ENCODE assay signal across 14 cellular contexts in the genomic region with DNA sequence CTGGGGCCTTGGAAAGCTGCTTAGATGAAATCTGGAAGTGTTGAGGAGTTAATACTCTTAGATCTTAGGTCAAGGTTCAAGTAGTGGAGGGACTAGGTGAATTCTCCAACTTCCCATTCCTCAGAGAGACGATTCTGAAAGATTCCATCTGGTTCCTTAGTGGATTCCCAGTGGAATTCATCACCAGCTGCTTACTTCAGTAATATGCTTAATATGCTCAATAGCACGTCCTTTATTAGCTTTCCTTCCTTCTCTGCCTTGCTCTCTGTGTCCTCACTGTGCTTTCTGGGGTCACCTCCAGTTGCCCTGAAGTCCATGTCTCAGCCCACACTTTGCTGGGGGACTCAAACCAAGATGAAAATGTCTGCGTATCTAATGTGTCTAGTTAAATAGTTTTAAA. TPM values are rescaled to one million over a fixed set of nuclear protein-coding genes. Genes with fewer than 3 reads are reported as not detected.
DNase-seq lines count a peak whose midpoint lies in the region; ATAC-seq and TF ChIP-seq lines count a peak whose summit lies in the region.
"Had no signal": no experiment of that assay in that cellular context is flagged by ENCODE, and none has a peak within 500 bp of the region (broad histone marks: within the 10 kb centered on the region; RNA-seq: fewer than 3 reads in every experiment).

No MANE protein-coding gene starts in this region.

- H3K4me3 ChIP-seq in GM23248, result no peak overlapping the region
- no peak overlapping the region for H3K4me3 ChIP-seq in WERI-Rb-1 (ENCODE audit: low read depth, low read length)
- no peak overlapping the region for H3K4me3 ChIP-seq in skeletal muscle satellite cell (ENCODE audit: low read length)
- H3K4me3 ChIP-seq: BLaER1 treated with 17β-estradiol and CSF1 and Interleukin-3, amounts not matched to agents 10 nM and 100 nM; esophagus squamous epithelium; pancreas had no signal

- H3K4me2 ChIP-seq in GM23248 (ENCODE audit: unreplicated experiment), result peak overlapping the region; percentile 89
- peak overlapping the region; percentile 56 for H3K4me2 ChIP-seq in skeletal muscle satellite cell (ENCODE audit: low read length)
- H3K4me2 ChIP-seq: BLaER1 treated with 17β-estradiol and CSF1 and Interleukin-3, amounts not matched to agents 10 nM and 100 nM had no signal

- H3K9ac ChIP-seq in GM23248, result no peak overlapping the region
- no peak overlapping the region for H3K9ac ChIP-seq in skeletal muscle satellite cell (ENCODE audit: low read depth, low read length)
- H3K9ac ChIP-seq: BLaER1 treated with 17β-estradiol and CSF1 and Interleukin-3, amounts not matched to agents 10 nM and 100 nM had no signal

- H3K27ac ChIP-seq in GM23248 (no peak overlapping the region), WERI-Rb-1 (peak overlapping the region; percentile 60)
- H3K27ac ChIP-seq: BLaER1 treated with 17β-estradiol and CSF1 and Interleukin-3, amounts not matched to agents 10 nM and 100 nM; esophagus squamous epithelium; pancreas had no signal

- no peak for DNase-seq in GM23248
- no peak for DNase-seq in WERI-Rb-1
- no peak for DNase-seq in left cardiac atrium
- DNase-seq in head of caudate nucleus, result no peak
- no peak for DNase-seq in NCI-H187 (lab: John Stamatoyannopoulos, UW)
- DNase-seq: activated CD4-positive, alpha-beta memory T cell treated with anti-CD3 and anti-CD28 coated beads, Interleukin-2, amount 10 ng/mL, durations not matched to agents 7 days and 5 days; activated T-cell treated with anti-CD3 and anti-CD28 coated beads, Interleukin-2, amount 50 U/mL, for 72 hours; DND-41; esophagus squamous epithelium; pancreas; T-cell had no signal

- in situ Hi-C loops in GM23248 (cut with MboI), result no loop called here

- no peaks in the 10 kb centered on the region for H3K9me2 ChIP-seq in GM23248 (ENCODE audit: insufficient read depth)

- H3K36me3 ChIP-seq in GM23248 (ENCODE audit: low read depth) (no peaks in the 10 kb centered on the region), WERI-Rb-1 (peaks cover 16% of the 10 kb centered on the region), skeletal muscle satellite cell (ENCODE audit: insufficient read depth, low read length) (no peaks in the 10 kb centered on the region)
- H3K36me3 ChIP-seq: pancreas had no signal

- ATAC-seq in left cardiac atrium, result peak; percentile 19 to 21
- ATAC-seq in HG03432 (IDR thresholded peaks at IDR 0.05; ENCODE audit: unreplicated experiment), result no peak
- ATAC-seq: activated T-cell treated with anti-CD3 and anti-CD28 coated beads, Interleukin-2, amount 50 U/mL, for 72 hours; pancreas; T-cell had no signal

- intact Hi-C loops in left cardiac atrium (cut with DNase I), result no loop called here
- intact Hi-C loops in head of caudate nucleus (cut with DNase I), result no loop called here

- H3K4me1 ChIP-seq in GM23248 (ENCODE audit: insufficient read depth) (peaks cover 14% of the 10 kb centered on the region), skeletal muscle satellite cell (ENCODE audit: control insufficient read depth, insufficient read depth, low read length) (peaks cover 9% of the 10 kb centered on the region)
- H3K4me1 ChIP-seq: pancreas had no signal

- H3K27me3 ChIP-seq in GM23248 (replicated peaks; ENCODE audit: insufficient read depth) (no peaks in the 10 kb centered on the region), WERI-Rb-1 (ENCODE audit: insufficient read depth, low read depth, severe bottlenecking) (no peaks in the 10 kb centered on the region), skeletal muscle satellite cell (ENCODE audit: control insufficient read depth, insufficient read depth, low read length) (no peaks in the 10 kb centered on the region)
- H3K27me3 ChIP-seq: BLaER1 treated with 17β-estradiol and CSF1 and Interleukin-3, amounts not matched to agents 10 nM and 100 nM; esophagus squamous epithelium; pancreas had no signal

- H3F3A ChIP-seq in GM23248 (ENCODE audit: insufficient read depth), result no peaks in the 10 kb centered on the region

- 68 to 70% methylated on average over 3 of the region's 3 CpGs for WGBS in GM23248 (ENCODE audit: low coverage in 1 of 2, low lambda C conversion rate in 2 of 2, missing lambda C conversion rate in 2 of 2), 2 experiments

- no peak for TF ChIP-seq CTCF in WERI-Rb-1 (IDR thresholded peaks at IDR 0.05; ENCODE audit: low read depth, low read length)

- H2AFZ ChIP-seq in GM23248, result peak overlapping the region; percentile 67; the same call in 1 of the 2 replicates

- 0 out of 2 replicates have a peak, but pooled peaks cover 6% of the 10 kb centered on the region for H3K79me2 ChIP-seq in GM23248 (ENCODE audit: insufficient read depth)

- no peaks in the 10 kb centered on the region for H3K9me3 ChIP-seq in GM23248 (ENCODE audit: low read depth)
- peaks cover 2% of the 10 kb centered on the region for H3K9me3 ChIP-seq in WERI-Rb-1 (ENCODE audit: severe bottlenecking)
- H3K9me3 ChIP-seq in skeletal muscle satellite cell (replicated peaks; ENCODE audit: low read length), result no peaks in the 10 kb centered on the region
- H3K9me3 ChIP-seq: pancreas had no signal

- no peaks in the 10 kb centered on the region for H4K20me1 ChIP-seq in GM23248 (ENCODE audit: insufficient read depth)
- H4K20me1 ChIP-seq: BLaER1 treated with 17β-estradiol and CSF1 and Interleukin-3, amounts not matched to agents 10 nM and 100 nM had no signal

RNA-seq across cellular contexts. Expression of a gene that starts 31.0 kb away (rescaled TPM):
- total RNA-seq in GM23248 (2014; rRNA removed; shearing (Covaris generic)), result 12.6 and 21.0 TPM in 2 replicates
- polyA plus RNA-seq in GM23248 (2016; fragmentation: Nextera tagmentation; extraction: Ambion mirVana), result 28.8 and 29.7 TPM in 2 replicates
- total RNA-seq in left cardiac atrium, result 10 to 100 TPM; 30.2 to 31.7 TPM
- 5.3 and 9.4 TPM in 2 replicates for total RNA-seq in skeletal muscle satellite cell (2012; rRNA removed)

RNA-seq across cellular contexts. Expression of a gene that starts 31.1 kb away (rescaled TPM):
- 93.5 and 108 TPM in 2 replicates for total RNA-seq in GM23248 (2014; rRNA removed; shearing (Covaris generic))
- 197 and 201 TPM in 2 replicates for polyA plus RNA-seq in GM23248 (2016; fragmentation: Nextera tagmentation; extraction: Ambion mirVana)
- 10 to 100 TPM; 63.2 to 83.9 TPM for total RNA-seq in left cardiac atrium
- 70.0 and 77.1 TPM in 2 replicates for total RNA-seq in skeletal muscle satellite cell (2012; rRNA removed)
